In the genomic region with DNA sequence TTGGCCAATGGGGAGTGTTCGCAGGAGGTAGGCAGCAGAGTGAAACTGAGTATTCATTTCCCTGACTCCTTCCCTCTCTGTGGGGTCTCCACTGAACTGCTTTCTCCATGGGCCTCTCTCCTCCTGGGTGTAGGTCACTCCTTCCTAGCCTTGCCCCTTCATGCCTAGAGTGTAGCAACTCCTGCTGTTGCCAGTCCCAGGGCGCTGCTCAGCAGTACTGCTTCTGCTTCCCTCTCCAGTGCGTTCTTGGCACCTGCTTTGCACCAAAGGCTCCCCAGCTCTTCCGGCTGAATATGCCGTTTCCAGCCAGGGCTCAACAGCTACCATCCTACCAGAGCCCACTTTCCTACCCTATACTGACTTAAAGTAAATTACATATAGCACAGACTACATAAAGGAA, we compare ENCODE assay signal across 17 cellular contexts.
"Had no signal": no experiment of that assay in that cellular context is flagged by ENCODE, and none has a peak within 500 bp of the region (broad histone marks: within the 10 kb centered on the region; RNA-seq: fewer than 3 reads in every experiment).

No MANE protein-coding gene starts in this region.

- H3K27me3 ChIP-seq: colonic mucosa had no signal

- H3K4me1 Mint-ChIP-seq: activated B cell treated with CpG ODN at 0.5 μM for 24 hours, memory B cell, naive B cell, T-cell had no signal

- H3K27me3 Mint-ChIP-seq: activated T-cell treated with anti-CD3 and anti-CD28 coated beads, Interleukin-2, amount 50 U/mL, for 24 hours; brain had no signal

- H3K36me3 ChIP-seq: colonic mucosa, spleen had no signal

- H3K4me1 ChIP-seq: colonic mucosa had no signal

- H3K36me3 Mint-ChIP-seq: brain; naive B cell; stimulated activated naive B cell treated with anti-CD40 and anti-IgM and Interleukin-4, amounts not matched to agents 10 μg/mL and 1 μg/mL and 100 μg/mL, for 72 hours; T-cell had no signal

- H3K4me3 Mint-ChIP-seq: activated B cell treated with CpG ODN at 0.5 μM for 24 hours; activated CD8-positive, alpha-beta T cell treated with anti-CD3 and anti-CD28 coated beads for 36 hours; activated T-cell treated with anti-CD3 and anti-CD28 coated beads, Interleukin-2, amount 50 U/mL, for 24 hours; brain; memory B cell; naive B cell; neural crest cell; stimulated activated naive B cell treated with anti-CD40 and anti-IgM and Interleukin-4, amounts not matched to agents 10 μg/mL and 1 μg/mL and 100 μg/mL, for 72 hours; T-cell had no signal

- ATAC-seq: activated CD8-positive, alpha-beta T cell treated with anti-CD3 and anti-CD28 coated beads for 36 hours; esophagus mucosa; T-cell had no signal

- H3K9me3 Mint-ChIP-seq: activated CD8-positive, alpha-beta T cell treated with anti-CD3 and anti-CD28 coated beads for 36 hours; activated T-cell treated with anti-CD3 and anti-CD28 coated beads, Interleukin-2, amount 50 U/mL, for 24 hours; activated T-helper 2 cell treated with anti-CD3 and anti-CD28 coated beads, Interferon-gamma antibody, Interleukin-2, Interleukin-4, amounts not matched to agents 10 μg/mL and 5 μg/mL and 100 μg/mL, durations not matched to agents 14 hours and 24 hours and 36 hours; neural crest cell; T-cell had no signal

- DNase-seq: activated B cell treated with CpG ODN at 0.5 μM for 24 hours; activated CD4-positive, alpha-beta T cell treated with anti-CD3 and anti-CD28 coated beads for 4 hours; activated CD8-positive, alpha-beta T cell treated with anti-CD3 and anti-CD28 coated beads for 36 hours; activated naive CD4-positive, alpha-beta T cell treated with Interleukin-2 at 50 U/mL for 16 hours; activated T-cell treated with anti-CD3 and anti-CD28 coated beads, Interleukin-2, amount 50 U/mL, for 24 hours; central memory CD4-positive, alpha-beta T cell; colonic mucosa; naive B cell; SK-N-SH; spleen; stimulated activated naive B cell treated with anti-CD40 and anti-IgM and Interleukin-4, amounts not matched to agents 10 μg/mL and 1 μg/mL and 100 μg/mL, for 72 hours; T-cell had no signal

- H3K4me3 ChIP-seq: colonic mucosa, spleen had no signal

- H3K27ac Mint-ChIP-seq: activated B cell treated with CpG ODN at 0.5 μM for 24 hours; activated CD8-positive, alpha-beta T cell treated with anti-CD3 and anti-CD28 coated beads for 36 hours; activated T-cell treated with anti-CD3 and anti-CD28 coated beads, Interleukin-2, amount 50 U/mL, for 24 hours; activated T-helper 2 cell treated with anti-CD3 and anti-CD28 coated beads, Interferon-gamma antibody, Interleukin-2, Interleukin-4, amounts not matched to agents 10 μg/mL and 5 μg/mL and 100 μg/mL, durations not matched to agents 14 hours and 24 hours and 36 hours; memory B cell; stimulated activated naive B cell treated with anti-CD40 and anti-IgM and Interleukin-4, amounts not matched to agents 10 μg/mL and 1 μg/mL and 100 μg/mL, for 72 hours; T-cell had no signal

- H3K9me3 ChIP-seq: colonic mucosa, SK-N-SH, spleen had no signal
